In genomic region chr12:27914956-27915355, GRCh38 we compare ENCODE assay signal across 24 cellular contexts. TPM values are rescaled to one million over a fixed set of nuclear protein-coding genes. Genes with fewer than 3 reads are reported as not detected.
DNase-seq lines count a peak whose midpoint lies in the region; ATAC-seq and TF ChIP-seq lines count a peak whose summit lies in the region.
"Had no signal": no experiment of that assay in that cellular context is flagged by ENCODE, and none has a peak within 500 bp of the region (broad histone marks: within the 10 kb centered on the region; RNA-seq: fewer than 3 reads in every experiment).

No MANE protein-coding gene starts in this region.

- peak; percentile 41 for ATAC-seq in left ventricle myocardium superior
- no peak for ATAC-seq in Right ventricle myocardium inferior
- ATAC-seq in HG03039 (IDR thresholded peaks at IDR 0.05; ENCODE audit: unreplicated experiment): no peak
- no peak for ATAC-seq in GM18520 (IDR thresholded peaks at IDR 0.05; ENCODE audit: unreplicated experiment)
- ATAC-seq in activated naive CD4-positive, alpha-beta T cell treated with anti-CD3 and anti-CD28 coated beads, Interleukin-2, amount 50 U/mL, for 72 hours: no peak
- ATAC-seq: HCT116, T-cell had no signal

- WGBS in esophagus muscularis mucosa: 42% methylated on average over 2 of the region's 2 CpGs

- H3K36me3 Mint-ChIP-seq in activated naive CD4-positive, alpha-beta T cell treated with anti-CD3 and anti-CD28 coated beads, Interleukin-2, amount 50 U/mL, for 72 hours: no peaks in the 10 kb centered on the region
- H3K36me3 Mint-ChIP-seq: CD4-positive, alpha-beta memory T cell; T-cell had no signal

- peaks cover 4 to 10% of the 10 kb centered on the region in 2 donors for H3K9me3 Mint-ChIP-seq in activated naive CD4-positive, alpha-beta T cell treated with anti-CD3 and anti-CD28 coated beads, Interleukin-2, amount 50 U/mL, for 72 hours
- H3K9me3 Mint-ChIP-seq: T-helper 2 cell treated with Interferon-gamma antibody and Interleukin-4, amounts not matched to agents 5 μg/mL and 100 μg/mL, for 36 hours had no signal

- TF ChIP-seq CTCF in esophagus muscularis mucosa (IDR thresholded peaks at IDR 0.05): no peak

- no peak for TF ChIP-seq EP300 in esophagus muscularis mucosa (IDR thresholded peaks at IDR 0.05)

- intact Hi-C loops in left ventricle myocardium superior (cut with micrococcal nuclease) (no loop called here), Right ventricle myocardium inferior (cut with DNase I) (no loop called here), esophagus muscularis mucosa (cut with DNase I) (no loop called here)

- TF ChIP-seq POLR2A in esophagus muscularis mucosa (IDR thresholded peaks at IDR 0.05; ENCODE audit: low read depth): no peak

- no peak overlapping the region for H3K4me3 ChIP-seq in esophagus muscularis mucosa
- H3K4me3 ChIP-seq: BLaER1 treated with 17β-estradiol and CSF1 and Interleukin-3, amounts not matched to agents 10 nM and 100 nM; PC-9 had no signal

- no peaks in the 10 kb centered on the region for H3K36me3 ChIP-seq in esophagus muscularis mucosa
- H3K36me3 ChIP-seq: BLaER1 treated with 17β-estradiol and CSF1 and Interleukin-3, amounts not matched to agents 10 nM and 100 nM had no signal

- H3K27ac ChIP-seq in esophagus muscularis mucosa (replicated peaks in 1 of 4): no peak overlapping the region
- H3K27ac ChIP-seq: BLaER1 treated with 17β-estradiol and CSF1 and Interleukin-3, amounts not matched to agents 10 nM and 100 nM; PC-9; RWPE1 had no signal

- H3K9me3 ChIP-seq in esophagus muscularis mucosa: no peaks in the 10 kb centered on the region
- H3K9me3 ChIP-seq: SK-N-SH had no signal

- no peaks in the 10 kb centered on the region for H3K4me1 ChIP-seq in esophagus muscularis mucosa

- DNase-seq in left ventricle myocardium superior (peak; percentile 30), Right ventricle myocardium inferior (ENCODE audit: missing footprints) (no peak), NCI-H524 treated with DMSO at 0.1 percent for 48 hours (lab: John Stamatoyannopoulos, UW) (peak; percentile 70), esophagus muscularis mucosa (ENCODE audit: extremely low spot score) (peak; percentile 39), NCI-H2227 (lab: John Stamatoyannopoulos, UW; ENCODE audit: unreplicated experiment) (no peak)
- DNase-seq in activated naive CD4-positive, alpha-beta T cell treated with anti-CD3 and anti-CD28 coated beads, Interleukin-2, amount 50 U/mL, for 72 hours (ENCODE audit: low spot score in 2 of 2): no peak
- DNase-seq: 8988T; Caco-2; CD4-positive, alpha-beta memory T cell; GOT3; Karpas-422; NCI-H1436 treated with DMSO at 0.1 percent for 48 hours; NCI-H2029 treated with DMSO at 0.1 percent for 48 hours; NCI-H774; PC-9; SIG-M5; SK-N-SH; T-cell had no signal

- H3K27ac Mint-ChIP-seq in activated naive CD4-positive, alpha-beta T cell treated with anti-CD3 and anti-CD28 coated beads, Interleukin-2, amount 50 U/mL, for 72 hours: no peak overlapping the region
- H3K27ac Mint-ChIP-seq: CD4-positive, alpha-beta memory T cell; T-cell; T-helper 2 cell treated with Interferon-gamma antibody and Interleukin-4, amounts not matched to agents 5 μg/mL and 100 μg/mL, for 36 hours had no signal

- no peaks in the 10 kb centered on the region for H3K27me3 ChIP-seq in esophagus muscularis mucosa
- H3K27me3 ChIP-seq: BLaER1 treated with 17β-estradiol and CSF1 and Interleukin-3, amounts not matched to agents 10 nM and 100 nM had no signal

RNA-seq across cellular contexts. Expression of gene PTHLH, which starts 57.6 kb away (rescaled TPM):
- total RNA-seq in left ventricle myocardium superior (not detected), Right ventricle myocardium inferior (not detected), esophagus muscularis mucosa (1 to 10 TPM; 2.5 to 5.5 (median 3.3) TPM)
- total RNA-seq in activated naive CD4-positive, alpha-beta T cell treated with anti-CD3 and anti-CD28 coated beads, Interleukin-2, amount 50 U/mL, for 72 hours: not detected
- total RNA-seq: Caco-2; CD4-positive, alpha-beta memory T cell; T-cell had no signal

Comparison
In these comparisons a context has a peak if more than half of its experiments do, and no peak if none do; other contexts are left out.
1. DNase-seq: peak in left ventricle myocardium superior (single experiment), NCI-H524 treated with DMSO at 0.1 percent for 48 hours (single experiment) and esophagus muscularis mucosa (single experiment); none in Right ventricle myocardium inferior (single experiment), activated naive CD4-positive, alpha-beta T cell treated with anti-CD3 and anti-CD28 coated beads, Interleukin-2, amount 50 U/mL, for 72 hours (0 of 2) and NCI-H2227 (single experiment).